Comparison of ENCODE assay signal across 23 cellular contexts in genomic region chr3:32002536-32003368, GRCh38. TPM values are rescaled to one million over a fixed set of nuclear protein-coding genes. Genes with fewer than 3 reads are reported as not detected.
DNase-seq lines count a peak whose midpoint lies in the region; ATAC-seq, FAIRE-seq and TF ChIP-seq lines count a peak whose summit lies in the region.
"Had no signal": no experiment of that assay in that cellular context is flagged by ENCODE, and none has a peak within 500 bp of the region (broad histone marks: within the 10 kb centered on the region; RNA-seq: fewer than 3 reads in every experiment).

No MANE protein-coding gene starts in this region.

- H3K27me3 ChIP-seq in BLaER1 treated with 17β-estradiol and CSF1 and Interleukin-3, amounts not matched to agents 10 nM and 100 nM, result no peaks in the 10 kb centered on the region
- peaks cover 2% of the 10 kb centered on the region for H3K27me3 ChIP-seq in osteoblast (ENCODE audit: insufficient read depth, low read length)
- H3K27me3 ChIP-seq: Peyer's patch, thyroid gland had no signal

- no peaks in the 10 kb centered on the region for H3K9me3 Mint-ChIP-seq in chondrocyte (ENCODE audit: low read depth)
- H3K9me3 Mint-ChIP-seq: nephron had no signal

- peaks cover 11 to 38% (median 25%) of the 10 kb centered on the region in 10 experiments; a peak in 19 of 20 replicates for H3K4me1 ChIP-seq in BLaER1 treated with 17β-estradiol and CSF1 and Interleukin-3, amounts not matched to agents 10 nM and 100 nM
- peaks cover 12% of the 10 kb centered on the region for H3K4me1 ChIP-seq in osteoblast (ENCODE audit: insufficient read depth, low read length)
- H3K4me1 ChIP-seq: heart right ventricle, Peyer's patch, thyroid gland had no signal

- TF ChIP-seq CTCF in chondrocyte (IDR thresholded peaks at IDR 0.05) (no peak), osteoblast (IDR thresholded peaks at IDR 0.05; ENCODE audit: extremely low read depth, low read depth, low read length) (no peak)

- no peaks in the 10 kb centered on the region for H3K36me3 ChIP-seq in BLaER1 treated with 17β-estradiol and CSF1 and Interleukin-3, amounts not matched to agents 10 nM and 100 nM
- H3K36me3 ChIP-seq in osteoblast (ENCODE audit: insufficient read depth, low read length), result no peaks in the 10 kb centered on the region
- H3K36me3 ChIP-seq: heart right ventricle, Peyer's patch, thyroid gland had no signal

- H2AFZ ChIP-seq in osteoblast (ENCODE audit: low read length), result no peak overlapping the region

- H3K4me1 Mint-ChIP-seq in chondrocyte (ENCODE audit: low read depth), result peaks cover 19% of the 10 kb centered on the region
- H3K4me1 Mint-ChIP-seq: CD4-positive, CD25-positive, alpha-beta regulatory T cell had no signal

- FAIRE-seq in GM19239 (lab: Jason Lieb, UNC), result no peak
- FAIRE-seq: H54 had no signal

- H3K27me3 Mint-ChIP-seq in chondrocyte (ENCODE audit: low read depth), result no peaks in the 10 kb centered on the region

- ATAC-seq in HG03039 (IDR thresholded peaks at IDR 0.05; ENCODE audit: unreplicated experiment), result no peak
- ATAC-seq: SK-N-SH treated with all-trans-retinoic acid at 6 μM for 48 hours had no signal

- no peak overlapping the region for H3K27ac ChIP-seq in BLaER1 treated with 17β-estradiol and CSF1 and Interleukin-3, amounts not matched to agents 10 nM and 100 nM
- H3K27ac ChIP-seq in osteoblast (ENCODE audit: low read depth, low read length), result no peak overlapping the region
- H3K27ac ChIP-seq: heart right ventricle, Peyer's patch, thyroid gland had no signal

- DNase-seq in NCI-H69 (lab: John Stamatoyannopoulos, UW), result peak; percentile 41
- DNase-seq in chondrocyte (ENCODE audit: low spot score), result no peak
- DNase-seq in osteoblast (ENCODE audit: insufficient read length, low spot score, missing footprints), result peak; percentile 49
- no peak for DNase-seq in NCI-H774 (lab: John Stamatoyannopoulos, UW)
- DNase-seq in A172 (ENCODE audit: low spot score), result no peak
- no peak for DNase-seq in GM19239 (ENCODE audit: insufficient read length, low spot score)
- DNase-seq: ACHN; activated CD4-positive, alpha-beta T cell treated with anti-CD3 and anti-CD28 coated beads, Interleukin-2, amount 10 ng/mL, durations not matched to agents 24 days and 14 days; activated CD8-positive, alpha-beta memory T cell treated with anti-CD3 and anti-CD28 coated beads, Interleukin-2, amount 50 U/mL, for 48 hours; amniotic stem cell; CD4-positive, CD25-positive, alpha-beta regulatory T cell; heart right ventricle; islet precursor cell; mammary epithelial cell; NCI-H2029 treated with DMSO at 0.1 percent for 48 hours; NCI-H510A treated with DMSO at 0.1 percent for 48 hours; Peyer's patch; thyroid gland had no signal

- H3K4me3 Mint-ChIP-seq in chondrocyte (ENCODE audit: unreplicated experiment), result peak overlapping the region; percentile 26
- H3K4me3 Mint-ChIP-seq: activated CD4-positive, alpha-beta T cell treated with anti-CD3 and anti-CD28 coated beads, Interleukin-2, amount 10 ng/mL, durations not matched to agents 24 days and 14 days; CD4-positive, CD25-positive, alpha-beta regulatory T cell; nephron had no signal

- no peaks in the 10 kb centered on the region for H3K36me3 Mint-ChIP-seq in chondrocyte (ENCODE audit: low read depth)
- H3K36me3 Mint-ChIP-seq: CD4-positive, CD25-positive, alpha-beta regulatory T cell had no signal

- peaks cover 0 to 5% (median 0%) of the 10 kb centered on the region in 11 experiments; a peak in 1 of 22 replicates for H3K9me3 ChIP-seq in BLaER1 treated with 17β-estradiol and CSF1 and Interleukin-3, amounts not matched to agents 10 nM and 100 nM (replicated peaks in 1 of 11)
- H3K9me3 ChIP-seq in osteoblast (ENCODE audit: low read depth, low read length), result no peaks in the 10 kb centered on the region
- H3K9me3 ChIP-seq: heart right ventricle, Peyer's patch, thyroid gland had no signal

- no peak overlapping the region for H3K9ac ChIP-seq in BLaER1 treated with 17β-estradiol and CSF1 and Interleukin-3, amounts not matched to agents 10 nM and 100 nM

- no peaks in the 10 kb centered on the region for H3K79me2 ChIP-seq in osteoblast (ENCODE audit: insufficient read depth, low read length)

- no peaks in the 10 kb centered on the region for H4K20me1 ChIP-seq in BLaER1 treated with 17β-estradiol and CSF1 and Interleukin-3, amounts not matched to agents 10 nM and 100 nM
- H4K20me1 ChIP-seq in osteoblast (ENCODE audit: insufficient read depth, low read length), result no peaks in the 10 kb centered on the region

- H3K4me3 ChIP-seq in BLaER1 treated with 17β-estradiol and CSF1 and Interleukin-3, amounts not matched to agents 10 nM and 100 nM, result no peak overlapping the region
- H3K4me3 ChIP-seq in osteoblast (ENCODE audit: insufficient read depth, low read length), result no peak overlapping the region
- H3K4me3 ChIP-seq: heart right ventricle, Peyer's patch, thyroid gland had no signal

- peak overlapping the region; percentile 58 for H3K27ac Mint-ChIP-seq in chondrocyte (ENCODE audit: unreplicated experiment)
- H3K27ac Mint-ChIP-seq: activated CD4-positive, alpha-beta T cell treated with anti-CD3 and anti-CD28 coated beads, Interleukin-2, amount 10 ng/mL, durations not matched to agents 24 days and 14 days; nephron had no signal

- peak overlapping the region; percentile 10 to 55 (median 47); a peak in 19 of 22 replicates for H3K4me2 ChIP-seq in BLaER1 treated with 17β-estradiol and CSF1 and Interleukin-3, amounts not matched to agents 10 nM and 100 nM
- H3K4me2 ChIP-seq in osteoblast (ENCODE audit: insufficient read depth, low read length), result peak overlapping the region; percentile 6

RNA-seq across cellular contexts. Expression of gene ZNF860, which starts 21.2 kb away (rescaled TPM):
- total RNA-seq in chondrocyte (1.5 to 2.4 TPM (median 2.0 TPM) in 3 replicates), osteoblast (0.59 and 0.72 TPM in 2 replicates)
- total RNA-seq in A172 (2014; rRNA removed; shearing (Covaris generic)), result 2.3 and 3.2 TPM in 2 replicates
- total RNA-seq: CD4-positive, CD25-positive, alpha-beta regulatory T cell had no signal

RNA-seq across cellular contexts. Expression of gene OSBPL10, which starts 21.7 kb away (rescaled TPM):
- total RNA-seq in chondrocyte (44.1 to 56.6 TPM (median 45.4 TPM) in 3 replicates), osteoblast (25.0 and 29.0 TPM in 2 replicates)
- total RNA-seq in A172 (2014; rRNA removed; shearing (Covaris generic)), result 23.0 and 24.2 TPM in 2 replicates

Comparison
In these comparisons a context has a peak if more than half of its experiments do, and no peak if none do; other contexts are left out.
1. DNase-seq: peak in NCI-H69 (single experiment) and osteoblast (single experiment); none in chondrocyte (single experiment), NCI-H774 (single experiment), A172 (single experiment) and GM19239 (single experiment).